In genomic region chr4:148216321-148216720, GRCh38 we compare ENCODE assay signal across 1 cellular context.
TF ChIP-seq lines count a peak whose summit lies in the region.

No MANE protein-coding gene starts in this region.

TF ChIP-seq in liver, 16 proteins besides CTCF, POLR2A, EP300 and RAD21 (continued from another document):
- no peak for TF ChIP-seq ZBTB33 (IDR thresholded peaks at IDR 0.05)
- TF ChIP-seq HNF4G (IDR thresholded peaks at IDR 0.05) = no peak
- no peak for TF ChIP-seq TAF1 (conservative IDR thresholded peaks at IDR 0.05)
- TF ChIP-seq, protein P1, sequence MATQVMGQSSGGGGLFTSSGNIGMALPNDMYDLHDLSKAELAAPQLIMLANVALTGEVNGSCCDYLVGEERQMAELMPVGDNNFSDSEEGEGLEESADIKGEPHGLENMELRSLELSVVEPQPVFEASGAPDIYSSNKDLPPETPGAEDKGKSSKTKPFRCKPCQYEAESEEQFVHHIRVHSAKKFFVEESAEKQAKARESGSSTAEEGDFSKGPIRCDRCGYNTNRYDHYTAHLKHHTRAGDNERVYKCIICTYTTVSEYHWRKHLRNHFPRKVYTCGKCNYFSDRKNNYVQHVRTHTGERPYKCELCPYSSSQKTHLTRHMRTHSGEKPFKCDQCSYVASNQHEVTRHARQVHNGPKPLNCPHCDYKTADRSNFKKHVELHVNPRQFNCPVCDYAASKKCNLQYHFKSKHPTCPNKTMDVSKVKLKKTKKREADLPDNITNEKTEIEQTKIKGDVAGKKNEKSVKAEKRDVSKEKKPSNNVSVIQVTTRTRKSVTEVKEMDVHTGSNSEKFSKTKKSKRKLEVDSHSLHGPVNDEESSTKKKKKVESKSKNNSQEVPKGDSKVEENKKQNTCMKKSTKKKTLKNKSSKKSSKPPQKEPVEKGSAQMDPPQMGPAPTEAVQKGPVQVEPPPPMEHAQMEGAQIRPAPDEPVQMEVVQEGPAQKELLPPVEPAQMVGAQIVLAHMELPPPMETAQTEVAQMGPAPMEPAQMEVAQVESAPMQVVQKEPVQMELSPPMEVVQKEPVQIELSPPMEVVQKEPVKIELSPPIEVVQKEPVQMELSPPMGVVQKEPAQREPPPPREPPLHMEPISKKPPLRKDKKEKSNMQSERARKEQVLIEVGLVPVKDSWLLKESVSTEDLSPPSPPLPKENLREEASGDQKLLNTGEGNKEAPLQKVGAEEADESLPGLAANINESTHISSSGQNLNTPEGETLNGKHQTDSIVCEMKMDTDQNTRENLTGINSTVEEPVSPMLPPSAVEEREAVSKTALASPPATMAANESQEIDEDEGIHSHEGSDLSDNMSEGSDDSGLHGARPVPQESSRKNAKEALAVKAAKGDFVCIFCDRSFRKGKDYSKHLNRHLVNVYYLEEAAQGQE (IDR thresholded peaks at IDR 0.05) = no peak
- TF ChIP-seq RXRA (IDR thresholded peaks at IDR 0.05) = no peak
- TF ChIP-seq, protein P2, sequence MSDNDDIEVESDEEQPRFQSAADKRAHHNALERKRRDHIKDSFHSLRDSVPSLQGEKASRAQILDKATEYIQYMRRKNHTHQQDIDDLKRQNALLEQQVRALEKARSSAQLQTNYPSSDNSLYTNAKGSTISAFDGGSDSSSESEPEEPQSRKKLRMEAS (IDR thresholded peaks at IDR 0.05) = no peak
- TF ChIP-seq FOXA1 (IDR thresholded peaks at IDR 0.05) = no peak
- no peak for TF ChIP-seq GABPA (IDR thresholded peaks at IDR 0.05 in 1 of 2, conservative IDR thresholded peaks at IDR 0.05 in 1 of 2)
- TF ChIP-seq HNF4A (conservative IDR thresholded peaks at IDR 0.05) = no peak
- TF ChIP-seq JUND (IDR thresholded peaks at IDR 0.05) = no peak
- no peak for TF ChIP-seq SP1 (IDR thresholded peaks at IDR 0.05)
